Comparison of ENCODE assay signal across 15 cellular contexts in genomic region chr9:21997480-21997879, GRCh38. TPM values are rescaled to one million over a fixed set of nuclear protein-coding genes. Genes with fewer than 3 reads are reported as not detected.
DNase-seq lines count a peak whose midpoint lies in the region; ATAC-seq and TF ChIP-seq lines count a peak whose summit lies in the region.
"Had no signal": no experiment of that assay in that cellular context is flagged by ENCODE, and none has a peak within 500 bp of the region (broad histone marks: within the 10 kb centered on the region; RNA-seq: fewer than 3 reads in every experiment).

No MANE protein-coding gene starts in this region.

- peaks cover 23% of the 10 kb centered on the region for H3F3A ChIP-seq in PC-9 (ENCODE audit: insufficient read depth, low read depth)

- H3K4me1 ChIP-seq in Karpas-422 (ENCODE audit: low read length), result peaks cover 52% of the 10 kb centered on the region
- H3K4me1 ChIP-seq in PC-9 (replicated peaks; ENCODE audit: insufficient read depth), result peaks cover 18% of the 10 kb centered on the region; the same call in 1 of the 2 replicates

- TF ChIP-seq CTCF in PC-9 (conservative IDR thresholded peaks at IDR 0.05) (no peak), endothelial cell (IDR thresholded peaks at IDR 0.05; ENCODE audit: unreplicated experiment) (no peak)

- POLR2A ChIA-PET in PC-9 (lab: Charles Lee; ENCODE audit: unreplicated experiment), result interaction anchor here (0.6 to 0.7 kb wide), 2 partner anchors 44 to 55 kb away, joined by 3 read pairs; no protein-coding TSS in a partner anchor

- intact Hi-C loops in PC-9 (cut with micrococcal nuclease; ENCODE audit: unreplicated experiment), result loop anchor here (5.0 kb wide), 1 partner anchor 40 kb away; no protein-coding TSS in a partner anchor

- H2AFZ ChIP-seq in Karpas-422 (ENCODE audit: low read length) (no peak overlapping the region), PC-9 (no peak overlapping the region)
- H2AFZ ChIP-seq: GM23248 had no signal

- no peak overlapping the region for H3K4me3 Mint-ChIP-seq in activated naive CD8-positive, alpha-beta T cell
- H3K4me3 Mint-ChIP-seq in activated naive CD8-positive, alpha-beta T cell treated with anti-CD3 and anti-CD28 coated beads for 36 hours, result no peak overlapping the region
- H3K4me3 Mint-ChIP-seq in endothelial cell (ENCODE audit: unreplicated experiment), result peak overlapping the region; percentile 47
- no peak overlapping the region for H3K4me3 Mint-ChIP-seq in T-helper 17 cell

- no peak for DNase-seq in activated naive CD8-positive, alpha-beta T cell treated with anti-CD3 and anti-CD28 coated beads for 36 hours
- DNase-seq in Karpas-422 (no peak), PC-9 (no peak), endothelial cell (ENCODE audit: low spot score) (no peak), cerebellar nuclear complex (lab: John Stamatoyannopoulos, UW) (no peak), T-helper 17 cell (no peak)
- no peak for DNase-seq in activated effector memory CD4-positive, alpha-beta T cell treated with Interleukin-2 at 50 U/mL for 16 hours
- DNase-seq: 8988T, AML-193, GM23248, H7 had no signal

- H3K4me1 Mint-ChIP-seq in activated naive CD8-positive, alpha-beta T cell (ENCODE audit: low read depth), result peaks cover 9% of the 10 kb centered on the region
- H3K4me1 Mint-ChIP-seq in activated naive CD8-positive, alpha-beta T cell treated with anti-CD3 and anti-CD28 coated beads for 36 hours, result peaks cover 6% of the 10 kb centered on the region
- H3K4me1 Mint-ChIP-seq in endothelial cell (ENCODE audit: unreplicated experiment), result peaks cover 3% of the 10 kb centered on the region
- peaks cover 15% of the 10 kb centered on the region for H3K4me1 Mint-ChIP-seq in T-helper 17 cell

- CTCF ChIA-PET in PC-9 (lab: Charles Lee), result interaction anchor here (0.6 kb wide), 1 partner anchor 11 kb away, joined by 3 read pairs; no protein-coding TSS in a partner anchor

- no peaks in the 10 kb centered on the region for H3K9me2 ChIP-seq in Karpas-422 (replicated peaks; ENCODE audit: insufficient read depth, low read length)
- no peaks in the 10 kb centered on the region for H3K9me2 ChIP-seq in PC-9 (ENCODE audit: insufficient read depth)

- H3K9me3 Mint-ChIP-seq in activated naive CD8-positive, alpha-beta T cell (ENCODE audit: low read depth), result no peaks in the 10 kb centered on the region
- H3K9me3 Mint-ChIP-seq in activated naive CD8-positive, alpha-beta T cell treated with anti-CD3 and anti-CD28 coated beads for 36 hours, result peaks cover 7% of the 10 kb centered on the region
- no peaks in the 10 kb centered on the region for H3K9me3 Mint-ChIP-seq in endothelial cell (ENCODE audit: unreplicated experiment)

- H3K4me2 ChIP-seq in Karpas-422 (ENCODE audit: low read depth, low read length, poor library complexity, severe bottlenecking) (peak overlapping the region; percentile 83), PC-9 (peak overlapping the region; percentile 87; the same call in 1 of the 2 replicates)

- no peak for ATAC-seq in T-helper 17 cell
- ATAC-seq: GM12878 had no signal

- no peaks in the 10 kb centered on the region for H3K9me3 ChIP-seq in Karpas-422 (ENCODE audit: low read length)
- no peaks in the 10 kb centered on the region for H3K9me3 ChIP-seq in PC-9 (ENCODE audit: insufficient read depth, low read depth)
- H3K9me3 ChIP-seq in T-helper 17 cell (ENCODE audit: control insufficient read depth, low read length, poor library complexity, severe bottlenecking), result no peaks in the 10 kb centered on the region
- H3K9me3 ChIP-seq: BLaER1 had no signal

- H3K4me3 ChIP-seq in Karpas-422 (ENCODE audit: low read length) (no peak overlapping the region), PC-9 (no peak overlapping the region)
- H3K4me3 ChIP-seq: BLaER1, GM12878, GM23248 had no signal

- H3K27me3 ChIP-seq in Karpas-422 (ENCODE audit: low read length), result no peaks in the 10 kb centered on the region
- H3K27me3 ChIP-seq in PC-9 (ENCODE audit: insufficient read depth, low read depth), result no peaks in the 10 kb centered on the region

- no peaks in the 10 kb centered on the region for H3K36me3 ChIP-seq in Karpas-422 (ENCODE audit: insufficient read depth, low read length)
- H3K36me3 ChIP-seq in PC-9 (ENCODE audit: low read depth), result peaks cover 10% of the 10 kb centered on the region; the same call in 1 of the 2 replicates
- H3K36me3 ChIP-seq: BLaER1 had no signal

- BruUV-seq in PC-9 (replicated peaks; lab: Mats Ljungman, UMichigan), result no TSS peak

- peaks cover 20% of the 10 kb centered on the region for H3K27me3 Mint-ChIP-seq in activated naive CD8-positive, alpha-beta T cell
- peaks cover 76% of the 10 kb centered on the region for H3K27me3 Mint-ChIP-seq in activated naive CD8-positive, alpha-beta T cell treated with anti-CD3 and anti-CD28 coated beads for 36 hours
- H3K27me3 Mint-ChIP-seq in endothelial cell (ENCODE audit: unreplicated experiment) (peaks cover 20% of the 10 kb centered on the region), T-helper 17 cell (peaks cover 13% of the 10 kb centered on the region)

- H3K9ac ChIP-seq in Karpas-422 (ENCODE audit: low read length), result no peak overlapping the region
- H3K9ac ChIP-seq: BLaER1, GM23248 had no signal

- H3K27ac Mint-ChIP-seq in activated naive CD8-positive, alpha-beta T cell, result peak overlapping the region; percentile 25
- H3K27ac Mint-ChIP-seq in activated naive CD8-positive, alpha-beta T cell treated with anti-CD3 and anti-CD28 coated beads for 36 hours, result no peak overlapping the region
- no peak overlapping the region for H3K27ac Mint-ChIP-seq in endothelial cell (ENCODE audit: unreplicated experiment)
- H3K27ac Mint-ChIP-seq in T-helper 17 cell, result no peak overlapping the region

- H3K36me3 Mint-ChIP-seq in activated naive CD8-positive, alpha-beta T cell, result no peaks in the 10 kb centered on the region
- peaks cover 3% of the 10 kb centered on the region for H3K36me3 Mint-ChIP-seq in activated naive CD8-positive, alpha-beta T cell treated with anti-CD3 and anti-CD28 coated beads for 36 hours
- H3K36me3 Mint-ChIP-seq in endothelial cell (ENCODE audit: low read depth, unreplicated experiment) (peaks cover 7% of the 10 kb centered on the region), T-helper 17 cell (ENCODE audit: low read depth) (peaks cover 2% of the 10 kb centered on the region)

- no peak overlapping the region for H3K27ac ChIP-seq in Karpas-422 (ENCODE audit: low read length)
- H3K27ac ChIP-seq in PC-9, result no peak overlapping the region
- H3K27ac ChIP-seq: BLaER1, GM23248 had no signal

- H4K20me1 ChIP-seq in Karpas-422 (ENCODE audit: insufficient read depth, low read depth, low read length), result no peaks in the 10 kb centered on the region
- no peaks in the 10 kb centered on the region for H4K20me1 ChIP-seq in PC-9 (ENCODE audit: insufficient read depth)

- H3K79me2 ChIP-seq in Karpas-422 (ENCODE audit: low read length), result peaks cover 85% of the 10 kb centered on the region
- H3K79me2 ChIP-seq in PC-9 (ENCODE audit: low read depth), result peaks cover 83% of the 10 kb centered on the region

RNA-seq across cellular contexts. Expression of gene CDKN2B-AS1, which starts 2.9 kb away (rescaled TPM):
- under 1 TPM in 1 of 2 experiments, not detected in 1; 0.10 TPM for total RNA-seq in activated naive CD8-positive, alpha-beta T cell treated with anti-CD3 and anti-CD28 coated beads for 36 hours
- 14.5 and 35.3 TPM in 2 replicates for total RNA-seq in Karpas-422 (2014; rRNA removed; shearing (Covaris generic); ENCODE audit: low replicate concordance)
- 11.6 and 12.5 TPM in 2 replicates for total RNA-seq in PC-9 (2021)
- 0.36 TPM for total RNA-seq in endothelial cell (ENCODE audit: unreplicated experiment)
- 1 to 10 TPM; 1.6 to 1.7 TPM for total RNA-seq in T-helper 17 cell
- total RNA-seq: Daoy, H7 had no signal

RNA-seq across cellular contexts. Expression of gene CDKN2A, which starts 3.3 kb away (rescaled TPM):
- total RNA-seq in activated naive CD8-positive, alpha-beta T cell treated with anti-CD3 and anti-CD28 coated beads for 36 hours, result 1 to 10 TPM in 1 of 2 experiments, under 1 TPM in 1; 0.97 to 1.5 TPM
- total RNA-seq in Karpas-422 (2014; rRNA removed; shearing (Covaris generic); ENCODE audit: low replicate concordance), result 88.7 and 254 TPM in 2 replicates
- total RNA-seq in PC-9 (2021) (282 and 404 TPM in 2 replicates), endothelial cell (ENCODE audit: unreplicated experiment) (not detected), T-helper 17 cell (1 to 10 TPM; 4.9 to 5.7 TPM)
- total RNA-seq: Daoy, H7 had no signal

RNA-seq across cellular contexts. Expression of gene CDKN2B, which starts 11.6 kb away (rescaled TPM):
- total RNA-seq in activated naive CD8-positive, alpha-beta T cell treated with anti-CD3 and anti-CD28 coated beads for 36 hours, result not detected
- total RNA-seq in Karpas-422 (2014; rRNA removed; shearing (Covaris generic); ENCODE audit: low replicate concordance), result 2.0 and 4.3 TPM in 2 replicates
- total RNA-seq in PC-9 (2021) (33.8 and 40.2 TPM in 2 replicates), endothelial cell (ENCODE audit: unreplicated experiment) (1.8 TPM), T-helper 17 cell (1 to 10 TPM; 1.7 to 2.0 TPM)
- total RNA-seq: Daoy had no signal

Comparison
In these comparisons a context has a peak if more than half of its experiments do, and no peak if none do; other contexts are left out.
1. RNA of gene CDKN2A, which starts 3.3 kb away (total RNA-seq): 282 to 404 TPM in PC-9 and 88.7 to 254 TPM in Karpas-422; 4.9 to 5.7 TPM in T-helper 17 cell, 0.97 to 1.5 TPM in activated naive CD8-positive, alpha-beta T cell treated with anti-CD3 and anti-CD28 coated beads for 36 hours and not detected in endothelial cell (single experiment); every median in the first group is over 10 times any median in the second.